In genomic region chr15:43793647-43794046, GRCh38 we compare ENCODE assay signal across 8 cellular contexts. TPM values are rescaled to one million over a fixed set of nuclear protein-coding genes. Genes with fewer than 3 reads are reported as not detected.
DNase-seq lines count a peak whose midpoint lies in the region; ATAC-seq and TF ChIP-seq lines count a peak whose summit lies in the region.

No MANE protein-coding gene starts in this region.

- no peaks in the 10 kb centered on the region for H3K27me3 Mint-ChIP-seq in nephron progenitor cell (ENCODE audit: low read depth, poor library complexity)

- H3K9me3 ChIP-seq in BE2C (no peaks in the 10 kb centered on the region), MM.1S (replicated peaks; ENCODE audit: insufficient read depth, low read length) (no peaks in the 10 kb centered on the region)

- H3K9me3 Mint-ChIP-seq in nephron progenitor cell = peaks cover 5% of the 10 kb centered on the region

- peak overlapping the region; percentile 59 for H3K27ac Mint-ChIP-seq in nephron progenitor cell

- H3K27ac ChIP-seq in MM.1S (ENCODE audit: low read length) = no peak overlapping the region
- H3K27ac ChIP-seq in dorsolateral prefrontal cortex = peak overlapping the region in 42 of 59 donors; percentile 7 to 98 (median 92)

- H3K4me1 Mint-ChIP-seq in nephron progenitor cell = peaks cover 57% of the 10 kb centered on the region

- peak overlapping the region; percentile 91 for H3K4me3 ChIP-seq in BE2C (ENCODE audit: low read depth, low read length)
- peak overlapping the region; percentile 100; the same call in 1 of the 2 replicates for H3K4me3 ChIP-seq in MM.1S (ENCODE audit: low read length)
- H3K4me3 ChIP-seq in dorsolateral prefrontal cortex = peak overlapping the region in 55 of 59 donors; percentile 63 to 100 (median 95)

- H3K9ac ChIP-seq in MM.1S (ENCODE audit: low read length) = no peak overlapping the region; the same call in 1 of the 2 replicates

- DNase-seq in BE2C (no peak), MM.1S (no peak), dorsolateral prefrontal cortex (no peak), nephron progenitor cell (no peak), NCI-H128 (lab: John Stamatoyannopoulos, UW; ENCODE audit: unreplicated experiment) (no peak), SW 1271 (lab: John Stamatoyannopoulos, UW) (no peak)

- no peaks in the 10 kb centered on the region for H3K9me2 ChIP-seq in MM.1S (replicated peaks; ENCODE audit: insufficient read depth, low read length)

- H4K20me1 ChIP-seq in MM.1S (ENCODE audit: insufficient read depth, low read length) = no peaks in the 10 kb centered on the region

- H3F3A ChIP-seq in MM.1S (ENCODE audit: insufficient read depth, low read length) = peaks cover 18% of the 10 kb centered on the region

- H3K36me3 Mint-ChIP-seq in nephron progenitor cell (ENCODE audit: low read depth) = peaks cover 39% of the 10 kb centered on the region

- peak overlapping the region; percentile 98 for H3K4me3 Mint-ChIP-seq in nephron progenitor cell

- H3K4me2 ChIP-seq in MM.1S (ENCODE audit: low read depth, low read length) = peak overlapping the region; percentile 91; the same call in 1 of the 2 replicates

- no peaks in the 10 kb centered on the region for H3K27me3 ChIP-seq in BE2C
- no peaks in the 10 kb centered on the region for H3K27me3 ChIP-seq in MM.1S (replicated peaks; ENCODE audit: insufficient read depth, low read length)
- no peaks in the 10 kb centered on the region for H3K27me3 ChIP-seq in dorsolateral prefrontal cortex

- H2AFZ ChIP-seq in MM.1S (ENCODE audit: low read length) = no peak overlapping the region

- H3K79me2 ChIP-seq in MM.1S (ENCODE audit: low read length) = peaks cover 31% of the 10 kb centered on the region

- ATAC-seq in GM21528 (IDR thresholded peaks at IDR 0.05; ENCODE audit: low FRiP score, unreplicated experiment) (no peak), GM19023 (IDR thresholded peaks at IDR 0.05; ENCODE audit: unreplicated experiment) (no peak)

- TF ChIP-seq CTCF in BE2C (IDR thresholded peaks at IDR 0.05; ENCODE audit: low read depth, low read length) (no peak), MM.1S (IDR thresholded peaks at IDR 0.05; ENCODE audit: low read length) (no peak), dorsolateral prefrontal cortex (IDR thresholded peaks at IDR 0.05 in 54 of 56, conservative IDR thresholded peaks at IDR 0.05 in 2 of 56; ENCODE audit: low read depth in 1 of 56, partially characterized antibody in 56 of 56) (no peak), nephron progenitor cell (IDR thresholded peaks at IDR 0.05) (no peak)

- intact Hi-C loops in dorsolateral prefrontal cortex (cut with DNase I) = loop anchor here in 1 of 2 donors (5.0 kb wide), 2 partner anchors 34 to 46 kb away; partner anchors contain the start of genes PDIA3 and WDR76

- peaks cover 39% of the 10 kb centered on the region for H3K36me3 ChIP-seq in BE2C
- no peaks in the 10 kb centered on the region for H3K36me3 ChIP-seq in MM.1S (replicated peaks; ENCODE audit: insufficient read depth, low read length)

- H3K4me1 ChIP-seq in BE2C (peaks cover 2% of the 10 kb centered on the region; the same call in 1 of the 2 replicates), MM.1S (ENCODE audit: low read length) (peaks cover 13% of the 10 kb centered on the region)

RNA-seq across cellular contexts. Expression of gene SERF2, which starts 1.5 kb away (rescaled TPM):
- 2,082 TPM for polyA plus RNA-seq in BE2C (2012; ENCODE audit: insufficient read depth, insufficient read length, low read depth)
- total RNA-seq in dorsolateral prefrontal cortex = 100 to 1,000 TPM; 187 to 396 (median 280) TPM

RNA-seq across cellular contexts. Expression of gene SERINC4, which starts 6.4 kb away (rescaled TPM):
- polyA plus RNA-seq in BE2C (2012; ENCODE audit: insufficient read depth, insufficient read length, low read depth) = 0.62 TPM
- 1 to 10 TPM in 18 of 120 experiments, under 1 TPM in 89, not detected in 13; 0.16 to 2.1 (median 0.63) TPM for total RNA-seq in dorsolateral prefrontal cortex

RNA-seq across cellular contexts. Expression of gene HYPK, which starts 6.8 kb away (rescaled TPM):
- 604 TPM for polyA plus RNA-seq in BE2C (2012; ENCODE audit: insufficient read depth, insufficient read length, low read depth)
- 10 to 100 TPM in 116 of 120 experiments, 1 to 10 TPM in 4; 6.8 to 38.8 (median 17.4) TPM for total RNA-seq in dorsolateral prefrontal cortex

RNA-seq across cellular contexts. Expression of gene ELL3, which starts 16.9 kb away (rescaled TPM):
- 1.4 TPM for polyA plus RNA-seq in BE2C (2012; ENCODE audit: insufficient read depth, insufficient read length, low read depth)
- total RNA-seq in dorsolateral prefrontal cortex = 1 to 10 TPM in 111 of 120 experiments, under 1 TPM in 7, not detected in 2; 0.37 to 6.0 (median 2.3) TPM

RNA-seq across cellular contexts. Expression of gene MFAP1, which starts 30.8 kb away (rescaled TPM):
- polyA plus RNA-seq in BE2C (2012; ENCODE audit: insufficient read depth, insufficient read length, low read depth) = 53.7 TPM
- 10 to 100 TPM; 15.9 to 30.4 (median 23.4) TPM for total RNA-seq in dorsolateral prefrontal cortex
